Comparison of ENCODE assay signal across 13 cellular contexts in genomic region chr10:72074413-72075183, GRCh38. TPM values are rescaled to one million over a fixed set of nuclear protein-coding genes. Genes with fewer than 3 reads are reported as not detected.
DNase-seq lines count a peak whose midpoint lies in the region; ATAC-seq and TF ChIP-seq lines count a peak whose summit lies in the region.
"Had no signal": no experiment of that assay in that cellular context is flagged by ENCODE, and none has a peak within 500 bp of the region (broad histone marks: within the 10 kb centered on the region; RNA-seq: fewer than 3 reads in every experiment).

No MANE protein-coding gene starts in this region.

- no peak overlapping the region for H3K4me3 Mint-ChIP-seq in activated CD4-positive, alpha-beta T cell treated with anti-CD3 and anti-CD28 coated beads, Interleukin-2, amount 10 ng/mL, durations not matched to agents 24 days and 14 days
- peak overlapping the region; percentile 69 for H3K4me3 Mint-ChIP-seq in activated naive CD8-positive, alpha-beta T cell treated with anti-CD3 and anti-CD28 coated beads for 36 hours
- H3K4me3 Mint-ChIP-seq in naive B cell (no peak overlapping the region), Caco-2 (ENCODE audit: unreplicated experiment) (no peak overlapping the region)
- H3K4me3 Mint-ChIP-seq: WTC11 had no signal

- peak overlapping the region; percentile 76 for H3K27ac Mint-ChIP-seq in activated CD4-positive, alpha-beta T cell treated with anti-CD3 and anti-CD28 coated beads, Interleukin-2, amount 10 ng/mL, durations not matched to agents 24 days and 14 days
- peak overlapping the region; percentile 94 for H3K27ac Mint-ChIP-seq in activated naive CD8-positive, alpha-beta T cell treated with anti-CD3 and anti-CD28 coated beads for 36 hours
- H3K27ac Mint-ChIP-seq in naive B cell: peak overlapping the region in 4 of 6 donors; percentile 28 to 87 (median 58)
- H3K27ac Mint-ChIP-seq in Caco-2 (ENCODE audit: unreplicated experiment): no peak overlapping the region
- H3K27ac Mint-ChIP-seq: WTC11 had no signal

- H3K27me3 ChIP-seq in Caco-2 (replicated peaks; ENCODE audit: control insufficient read depth, insufficient read depth, low read length): no peaks in the 10 kb centered on the region

- BruUV-seq in Caco-2 (replicated peaks; lab: Mats Ljungman, UMichigan): no TSS peak

- ATAC-seq in naive B cell (ENCODE audit: low read depth in 2 of 2): no peak
- ATAC-seq: WTC11 had no signal

- POLR2A ChIA-PET in Caco-2 (lab: Charles Lee): no interaction called here

- TF ChIP-seq CTCF in Caco-2 (IDR thresholded peaks at IDR 0.05; ENCODE audit: insufficient read depth in 1 of 2, low read depth in 1 of 2, low read length in 1 of 2, severe bottlenecking in 1 of 2, unreplicated experiment in 1 of 2): no peak

- no peaks in the 10 kb centered on the region for H3K4me1 ChIP-seq in Caco-2

- H3K4me3 ChIP-seq in Caco-2 (ENCODE audit: low read depth, low read length): no peak overlapping the region

- H3K4me1 Mint-ChIP-seq in activated CD4-positive, alpha-beta T cell treated with anti-CD3 and anti-CD28 coated beads, Interleukin-2, amount 10 ng/mL, durations not matched to agents 24 days and 14 days: peaks cover 47% of the 10 kb centered on the region
- H3K4me1 Mint-ChIP-seq in activated naive CD8-positive, alpha-beta T cell treated with anti-CD3 and anti-CD28 coated beads for 36 hours: peaks cover 82% of the 10 kb centered on the region
- H3K4me1 Mint-ChIP-seq in naive B cell: peaks cover 38 to 46% (median 41%) of the 10 kb centered on the region in 3 donors
- H3K4me1 Mint-ChIP-seq in Caco-2 (ENCODE audit: low read depth, unreplicated experiment): peaks cover 10% of the 10 kb centered on the region

- H3K27me3 Mint-ChIP-seq in activated CD4-positive, alpha-beta T cell treated with anti-CD3 and anti-CD28 coated beads, Interleukin-2, amount 10 ng/mL, durations not matched to agents 24 days and 14 days: no peaks in the 10 kb centered on the region
- H3K27me3 Mint-ChIP-seq in activated naive CD8-positive, alpha-beta T cell treated with anti-CD3 and anti-CD28 coated beads for 36 hours: no peaks in the 10 kb centered on the region
- no peaks in the 10 kb centered on the region for H3K27me3 Mint-ChIP-seq in naive B cell
- H3K27me3 Mint-ChIP-seq in Caco-2 (ENCODE audit: insufficient read depth, unreplicated experiment): no peaks in the 10 kb centered on the region

- no peaks in the 10 kb centered on the region for H3K9me3 ChIP-seq in Caco-2

- no peak for DNase-seq in activated CD4-positive, alpha-beta T cell treated with anti-CD3 and anti-CD28 coated beads, Interleukin-2, amount 10 ng/mL, durations not matched to agents 24 days and 14 days
- DNase-seq in activated CD4-positive, alpha-beta T cell treated with anti-CD3 and anti-CD28 coated beads for 48 hours: no peak
- DNase-seq in G401 (ENCODE audit: low spot score) (peak; percentile 62), naive B cell (no peak), NCI-H510A treated with DMSO at 0.1 percent for 48 hours (lab: John Stamatoyannopoulos, UW) (no peak), NCI-H187 (lab: John Stamatoyannopoulos, UW) (no peak), Caco-2 (no peak)
- no peak for DNase-seq in activated naive CD8-positive, alpha-beta T cell treated with anti-CD3 and anti-CD28 coated beads for 36 hours
- DNase-seq: cortex of kidney, EL, NCI-H146, T-helper 1 cell had no signal

- H3K36me3 ChIP-seq in Caco-2 (ENCODE audit: control insufficient read depth, insufficient read depth, low read length): no peaks in the 10 kb centered on the region

- CTCF ChIA-PET in Caco-2 (lab: Charles Lee): no interaction called here

- H3K36me3 Mint-ChIP-seq in activated CD4-positive, alpha-beta T cell treated with anti-CD3 and anti-CD28 coated beads, Interleukin-2, amount 10 ng/mL, durations not matched to agents 24 days and 14 days (ENCODE audit: low read depth): peaks cover 44% of the 10 kb centered on the region
- H3K36me3 Mint-ChIP-seq in activated naive CD8-positive, alpha-beta T cell treated with anti-CD3 and anti-CD28 coated beads for 36 hours: peaks cover 54% of the 10 kb centered on the region
- H3K36me3 Mint-ChIP-seq in naive B cell: peaks cover 0 to 6% of the 10 kb centered on the region in 2 donors
- H3K36me3 Mint-ChIP-seq in Caco-2 (ENCODE audit: insufficient read depth, unreplicated experiment): no peaks in the 10 kb centered on the region
- H3K36me3 Mint-ChIP-seq: WTC11 had no signal

- in situ Hi-C loops in G401 (cut with HindIII; ENCODE audit: low sequenced_read_pairs): no loop called here

- intact Hi-C loops in activated CD4-positive, alpha-beta T cell treated with anti-CD3 and anti-CD28 coated beads, Interleukin-2, amount 10 ng/mL, durations not matched to agents 24 days and 14 days (cut with micrococcal nuclease): loop anchor here (2.0 kb wide), 1 partner anchor 40 kb away; no protein-coding TSS in a partner anchor
- intact Hi-C loops in Caco-2 (cut with micrococcal nuclease; ENCODE audit: unreplicated experiment): no loop called here

- H3K9me3 Mint-ChIP-seq in activated CD4-positive, alpha-beta T cell treated with anti-CD3 and anti-CD28 coated beads, Interleukin-2, amount 10 ng/mL, durations not matched to agents 24 days and 14 days: no peaks in the 10 kb centered on the region
- H3K9me3 Mint-ChIP-seq in activated naive CD8-positive, alpha-beta T cell treated with anti-CD3 and anti-CD28 coated beads for 36 hours: no peaks in the 10 kb centered on the region
- H3K9me3 Mint-ChIP-seq in naive B cell (no peaks in the 10 kb centered on the region), Caco-2 (ENCODE audit: unreplicated experiment) (no peaks in the 10 kb centered on the region)

RNA-seq across cellular contexts. Expression of gene SPOCK2, which starts 13.8 kb away (rescaled TPM):
- 104 and 106 TPM in 2 replicates for total RNA-seq in activated CD4-positive, alpha-beta T cell treated with anti-CD3 and anti-CD28 coated beads, Interleukin-2, amount 10 ng/mL, durations not matched to agents 24 days and 14 days
- 0.12 and 0.17 TPM in 2 replicates for total RNA-seq in G401 (2014; rRNA removed; shearing (Covaris generic))
- total RNA-seq in activated naive CD8-positive, alpha-beta T cell treated with anti-CD3 and anti-CD28 coated beads for 36 hours: 100 to 1,000 TPM; 136 to 142 TPM
- 10 to 100 TPM; 27.8 to 59.5 (median 46.3) TPM for polyA plus RNA-seq in naive B cell (ENCODE audit: low read depth in 6 of 6)
- total RNA-seq in Caco-2 (2022): 1.6 and 3.0 TPM in 2 replicates

Comparison
In these comparisons a context has a peak if more than half of its experiments do, and no peak if none do; other contexts are left out.
1. RNA of gene SPOCK2, which starts 13.8 kb away (total RNA-seq): 136 to 142 TPM in activated naive CD8-positive, alpha-beta T cell treated with anti-CD3 and anti-CD28 coated beads for 36 hours and 104 to 106 TPM in activated CD4-positive, alpha-beta T cell treated with anti-CD3 and anti-CD28 coated beads, Interleukin-2, amount 10 ng/mL, durations not matched to agents 24 days and 14 days; 1.6 to 3.0 TPM in Caco-2 and 0.12 to 0.17 TPM in G401; every median in the first group is over 10 times any median in the second.